ENCODE assay signal across 32 cellular contexts in genomic region chr17:71699907-71700306, GRCh38.
"Had no signal": no experiment of that assay in that cellular context is flagged by ENCODE, and none has a peak within 500 bp of the region (broad histone marks: within the 10 kb centered on the region; RNA-seq: fewer than 3 reads in every experiment).

No MANE protein-coding gene starts in this region.

- H3K4me3 ChIP-seq: cardiac muscle cell, SK-N-MC had no signal

- H3K36me3 Mint-ChIP-seq: activated CD8-positive, alpha-beta memory T cell treated with anti-CD3 and anti-CD28 coated beads, Interleukin-2, amount 10 ng/mL, durations not matched to agents 7 days and 5 days; brain; T-cell had no signal

- ATAC-seq: activated CD8-positive, alpha-beta memory T cell treated with anti-CD3 and anti-CD28 coated beads, Interleukin-2, amount 10 ng/mL, durations not matched to agents 7 days and 5 days; activated naive CD4-positive, alpha-beta T cell treated with anti-CD3 and anti-CD28 coated beads, Interleukin-2, amount 50 U/mL, for 72 hours; activated naive CD8-positive, alpha-beta T cell treated with anti-CD3 and anti-CD28 coated beads, Interleukin-2, amount 50 U/mL, for 24 hours; Panc1; Right ventricle myocardium inferior; T-cell had no signal

- H3K27ac ChIP-seq: cardiac muscle cell, SK-N-MC had no signal

- H3K4me1 Mint-ChIP-seq: activated B cell treated with CpG ODN at 0.5 μM for 24 hours; activated CD4-positive, alpha-beta T cell treated with anti-CD3 and anti-CD28 coated beads, Interleukin-2, amount 10 ng/mL, durations not matched to agents 24 days and 14 days; activated CD8-positive, alpha-beta memory T cell treated with anti-CD3 and anti-CD28 coated beads, Interleukin-2, amount 10 ng/mL, durations not matched to agents 7 days and 5 days; activated naive CD8-positive, alpha-beta T cell treated with anti-CD3 and anti-CD28 coated beads, Interleukin-2, amount 50 U/mL, for 24 hours; brain; T-cell had no signal

- H3K27me3 ChIP-seq: cardiac muscle cell had no signal

- H3K27me3 Mint-ChIP-seq: activated B cell treated with CpG ODN at 0.5 μM for 24 hours; activated CD4-positive, alpha-beta T cell treated with anti-CD3 and anti-CD28 coated beads, Interleukin-2, amount 10 ng/mL, durations not matched to agents 24 days and 14 days; activated CD8-positive, alpha-beta memory T cell treated with anti-CD3 and anti-CD28 coated beads, Interleukin-2, amount 10 ng/mL, durations not matched to agents 7 days and 5 days; activated naive CD8-positive, alpha-beta T cell treated with anti-CD3 and anti-CD28 coated beads, Interleukin-2, amount 50 U/mL, for 24 hours; activated T-cell treated with anti-CD3 and anti-CD28 coated beads, Interleukin-2, amount 50 U/mL, for 24 hours; brain; T-cell had no signal

- FAIRE-seq: astrocyte, TTC549 had no signal

- H3K4me3 Mint-ChIP-seq: activated B cell treated with CpG ODN at 0.5 μM for 24 hours; activated CD4-positive, alpha-beta T cell treated with anti-CD3 and anti-CD28 coated beads, Interleukin-2, amount 10 ng/mL, durations not matched to agents 24 days and 14 days; activated CD8-positive, alpha-beta memory T cell treated with anti-CD3 and anti-CD28 coated beads, Interleukin-2, amount 10 ng/mL, durations not matched to agents 7 days and 5 days; activated naive CD8-positive, alpha-beta T cell treated with anti-CD3 and anti-CD28 coated beads, Interleukin-2, amount 50 U/mL, for 24 hours; activated T-cell treated with anti-CD3 and anti-CD28 coated beads, Interleukin-2, amount 50 U/mL, for 24 hours; activated T-helper 1 cell treated with anti-CD3 and anti-CD28 coated beads, Interleukin-12 subunit alpha, Interleukin-12 subunit beta, Interleukin-2, Interleukin-4 antibody, amounts not matched to agents 30 ng/mL and 10 ng/mL and 1 ng/mL, durations not matched to agents 14 hours and 24 hours and 36 hours; brain; T-cell had no signal

- H3K36me3 ChIP-seq: cardiac muscle cell had no signal

- H3K27ac Mint-ChIP-seq: activated B cell treated with CpG ODN at 0.5 μM for 24 hours; activated CD4-positive, alpha-beta T cell treated with anti-CD3 and anti-CD28 coated beads, Interleukin-2, amount 10 ng/mL, durations not matched to agents 24 days and 14 days; activated CD8-positive, alpha-beta memory T cell treated with anti-CD3 and anti-CD28 coated beads, Interleukin-2, amount 10 ng/mL, durations not matched to agents 7 days and 5 days; activated naive CD4-positive, alpha-beta T cell treated with anti-CD3 and anti-CD28 coated beads, Interleukin-2, amount 50 U/mL, for 72 hours; activated naive CD8-positive, alpha-beta T cell treated with anti-CD3 and anti-CD28 coated beads, Interleukin-2, amount 50 U/mL, for 24 hours; activated T-cell treated with anti-CD3 and anti-CD28 coated beads, Interleukin-2, amount 50 U/mL, for 24 hours; activated T-helper 1 cell treated with anti-CD3 and anti-CD28 coated beads, Interleukin-12 subunit alpha, Interleukin-12 subunit beta, Interleukin-2, Interleukin-4 antibody, amounts not matched to agents 30 ng/mL and 10 ng/mL and 1 ng/mL, durations not matched to agents 14 hours and 24 hours and 36 hours; brain; T-cell had no signal

- DNase-seq: activated B cell treated with CpG ODN at 0.5 μM for 24 hours; activated CD4-positive, alpha-beta T cell treated with anti-CD3 and anti-CD28 coated beads for 1 hour; activated CD4-positive, alpha-beta T cell treated with anti-CD3 and anti-CD28 coated beads, Interleukin-2, amount 10 ng/mL, durations not matched to agents 24 days and 14 days; activated CD4-positive, alpha-beta T cell treated with anti-CD3 and anti-CD28 coated beads, Interleukin-2, amount 50 U/mL, for 48 hours; activated CD8-positive, alpha-beta memory T cell treated with anti-CD3 and anti-CD28 coated beads, Interleukin-2, amount 10 ng/mL, durations not matched to agents 7 days and 5 days; activated effector memory CD4-positive, alpha-beta T cell treated with Interleukin-2 at 50 U/mL for 16 hours; activated naive CD4-positive, alpha-beta T cell; activated naive CD8-positive, alpha-beta T cell treated with anti-CD3 and anti-CD28 coated beads, Interleukin-2, amount 50 U/mL, for 24 hours; activated T-cell treated with anti-CD3 and anti-CD28 coated beads, Interleukin-2, amount 50 U/mL, for 24 hours; amygdala; Kasumi-1; NCI-H146; NCI-H187 treated with DMSO at 0.1 percent for 48 hours; NCI-H2107; NCI-H2227 treated with DMSO at 0.1 percent for 48 hours; NCI-H446 treated with DMSO at 0.1 percent for 48 hours; NCI-H526 treated with DMSO at 0.1 percent for 48 hours; NK-92 treated with Interleukin-12 subunit alpha and Interleukin-12 subunit beta, amount 100 ng/mL, for 24 hours; OCI-M1; RPMI8226; T-cell; T-helper 2 cell; T1000 had no signal
